Comparison of ENCODE assay signal across 8 cellular contexts in the genomic region with DNA sequence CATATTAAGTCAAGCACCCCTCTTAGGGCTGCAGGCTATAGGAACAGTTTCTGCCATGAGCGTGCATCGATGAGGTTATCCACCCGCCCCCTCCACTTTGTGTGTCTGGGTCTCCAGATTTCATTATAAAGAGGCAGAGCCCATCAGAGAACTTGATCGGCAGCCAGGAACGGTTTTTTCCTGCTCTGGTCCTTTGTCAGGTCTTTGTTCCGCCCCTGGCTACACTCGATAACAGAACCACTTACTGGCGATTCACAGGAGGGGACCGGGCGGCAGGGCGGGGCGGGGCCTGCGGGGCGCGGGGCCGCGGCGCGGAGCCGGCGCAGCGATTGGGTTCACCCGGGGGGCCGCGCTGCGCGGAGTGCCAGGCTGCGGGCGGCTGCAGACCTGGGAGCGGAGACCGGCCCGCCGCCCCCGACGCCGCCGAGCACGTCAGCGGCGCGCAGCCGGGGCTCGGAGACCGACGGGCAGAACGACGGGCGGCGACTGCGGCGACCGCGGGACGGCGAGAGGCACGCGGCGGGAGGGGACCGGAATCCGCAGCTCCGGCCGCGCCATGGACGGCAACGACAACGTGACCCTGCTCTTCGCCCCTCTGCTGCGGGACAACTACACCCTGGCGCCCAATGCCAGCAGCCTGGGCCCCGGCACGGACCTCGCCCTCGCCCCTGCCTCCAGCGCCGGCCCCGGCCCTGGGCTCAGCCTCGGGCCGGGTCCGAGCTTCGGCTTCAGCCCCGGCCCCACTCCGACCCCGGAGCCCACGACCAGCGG. TPM values are rescaled to one million over a fixed set of nuclear protein-coding genes. Genes with fewer than 3 reads are reported as not detected.
DNase-seq lines count a peak whose midpoint lies in the region; ATAC-seq and TF ChIP-seq lines count a peak whose summit lies in the region.

A gene with protein sequence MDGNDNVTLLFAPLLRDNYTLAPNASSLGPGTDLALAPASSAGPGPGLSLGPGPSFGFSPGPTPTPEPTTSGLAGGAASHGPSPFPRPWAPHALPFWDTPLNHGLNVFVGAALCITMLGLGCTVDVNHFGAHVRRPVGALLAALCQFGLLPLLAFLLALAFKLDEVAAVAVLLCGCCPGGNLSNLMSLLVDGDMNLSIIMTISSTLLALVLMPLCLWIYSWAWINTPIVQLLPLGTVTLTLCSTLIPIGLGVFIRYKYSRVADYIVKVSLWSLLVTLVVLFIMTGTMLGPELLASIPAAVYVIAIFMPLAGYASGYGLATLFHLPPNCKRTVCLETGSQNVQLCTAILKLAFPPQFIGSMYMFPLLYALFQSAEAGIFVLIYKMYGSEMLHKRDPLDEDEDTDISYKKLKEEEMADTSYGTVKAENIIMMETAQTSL (plus strand): TSS at position 338 of the 771 bp plus-strand sequence. CDS start 219 bp downstream, at position 557.

- ATAC-seq in body of pancreas (peak; percentile 35), GM18867 (IDR thresholded peaks at IDR 0.05; ENCODE audit: unreplicated experiment) (no peak)
- peak; percentile 63 to 76 for ATAC-seq in natural killer cell treated with Interleukin-12 subunit alpha and Interleukin-12 subunit beta and Interleukin-15 and Interleukin-18, amount 100 ng/mL, for 72 hours

- no peak for TF ChIP-seq POLR2A in body of pancreas (IDR thresholded peaks at IDR 0.05)

- H3K4me3 Mint-ChIP-seq in natural killer cell treated with Interleukin-12 subunit alpha and Interleukin-12 subunit beta and Interleukin-15 and Interleukin-18, amount 100 ng/mL, for 72 hours, result peak within 1 kb of the TSS; percentile 75

- H3K9me3 Mint-ChIP-seq in natural killer cell treated with Interleukin-12 subunit alpha and Interleukin-12 subunit beta and Interleukin-15 and Interleukin-18, amount 100 ng/mL, for 72 hours, result no peaks in the 10 kb centered on the region

- H3K9me3 ChIP-seq in body of pancreas, result no peaks in the 10 kb centered on the region

- H3K4me1 ChIP-seq in body of pancreas, result peaks cover 7% of the 10 kb centered on the region

- no peak for TF ChIP-seq CTCF in body of pancreas (IDR thresholded peaks at IDR 0.05)

- no peak within 1 kb of the TSS for H3K27ac ChIP-seq in body of pancreas
- no peak within 1 kb of the TSS for H3K27ac ChIP-seq in substantia nigra (ENCODE audit: low read depth, low read length, poor library complexity, severe bottlenecking)

- 3 to 15% methylated on average over 6 to 85 of the region's 85 CpGs for WGBS in body of pancreas, 2 donors

- intact Hi-C loops in body of pancreas (cut with DNase I), result no loop called here

- H3K36me3 ChIP-seq in body of pancreas (replicated peaks in 1 of 2; ENCODE audit: insufficient read depth in 1 of 2, low read depth in 2 of 2), result no peaks in the 10 kb centered on the region

- DNase-seq in activated T-cell treated with anti-CD3 and anti-CD28 coated beads for 48 hours (ENCODE audit: low read depth) (peak; percentile 14), activated T-cell treated with anti-CD3 and anti-CD28 coated beads for 4 hours (no peak), NCI-H69 (lab: John Stamatoyannopoulos, UW) (peak; percentile 79), body of pancreas (no peak), NCI-H2171 treated with DMSO at 0.1 percent for 48 hours (lab: John Stamatoyannopoulos, UW) (no peak), substantia nigra (lab: John Stamatoyannopoulos, UW) (no peak)
- no peak for DNase-seq in natural killer cell treated with Interleukin-12 subunit alpha and Interleukin-12 subunit beta and Interleukin-15 and Interleukin-18, amount 100 ng/mL, for 72 hours (ENCODE audit: low spot score)

- H3K27ac Mint-ChIP-seq in natural killer cell treated with Interleukin-12 subunit alpha and Interleukin-12 subunit beta and Interleukin-15 and Interleukin-18, amount 100 ng/mL, for 72 hours, result no peak within 1 kb of the TSS

- peaks cover 44 to 66% of the 10 kb centered on the region in 2 donors for H3K27me3 Mint-ChIP-seq in natural killer cell treated with Interleukin-12 subunit alpha and Interleukin-12 subunit beta and Interleukin-15 and Interleukin-18, amount 100 ng/mL, for 72 hours

- peaks cover 9 to 10% of the 10 kb centered on the region in 2 donors for H3K4me1 Mint-ChIP-seq in natural killer cell treated with Interleukin-12 subunit alpha and Interleukin-12 subunit beta and Interleukin-15 and Interleukin-18, amount 100 ng/mL, for 72 hours (ENCODE audit: low read depth in 2 of 2)

- H3K4me3 ChIP-seq in body of pancreas, result no peak within 1 kb of the TSS

- H3K27me3 ChIP-seq in body of pancreas, result peaks cover 0 to 10% of the 10 kb centered on the region in 2 donors

- H3K36me3 Mint-ChIP-seq in natural killer cell treated with Interleukin-12 subunit alpha and Interleukin-12 subunit beta and Interleukin-15 and Interleukin-18, amount 100 ng/mL, for 72 hours, result no peaks in the 10 kb centered on the region

RNA-seq across cellular contexts. Expression of the gene that starts here (rescaled TPM):
- under 1 TPM in 1 of 2 donors, not detected in 1; 0.66 TPM for total RNA-seq in body of pancreas
- under 1 TPM in 1 of 2 donors, not detected in 1; 0.39 TPM for total RNA-seq in natural killer cell treated with Interleukin-12 subunit alpha and Interleukin-12 subunit beta and Interleukin-15 and Interleukin-18, amount 100 ng/mL, for 72 hours

Comparison
In these comparisons a context has a peak if more than half of its experiments do, and no peak if none do; other contexts are left out.
1. DNase-seq: peak in activated T-cell treated with anti-CD3 and anti-CD28 coated beads for 48 hours (single experiment) and NCI-H69 (single experiment); none in activated T-cell treated with anti-CD3 and anti-CD28 coated beads for 4 hours (single experiment), body of pancreas (0 of 4), natural killer cell treated with Interleukin-12 subunit alpha and Interleukin-12 subunit beta and Interleukin-15 and Interleukin-18, amount 100 ng/mL, for 72 hours (single experiment), NCI-H2171 treated with DMSO at 0.1 percent for 48 hours (single experiment) and substantia nigra (0 of 49).
2. Peak in ATAC-seq in body of pancreas; RNA of the gene not detected or under 1 TPM.
3. Peak in ATAC-seq in natural killer cell treated with Interleukin-12 subunit alpha and Interleukin-12 subunit beta and Interleukin-15 and Interleukin-18, amount 100 ng/mL, for 72 hours; RNA of the gene not detected or under 1 TPM.